ENCODE assay signal across 8 cellular contexts in genomic region chr5:54610197-54610898, GRCh38.
A peak's percentile ranks its signal among the peaks of the same experiment; 100 is the strongest.
DNase-seq lines count a peak whose midpoint lies in the region; ATAC-seq and TF ChIP-seq lines count a peak whose summit lies in the region.

No MANE protein-coding gene starts in this region.

- H3K4me1 Mint-ChIP-seq in memory B cell: peaks cover 34% of the 10 kb centered on the region

- H3K27ac ChIP-seq in SJSA1: peak overlapping the region; percentile 52

- peak overlapping the region; percentile 73 for H3K27ac Mint-ChIP-seq in memory B cell

- H3K4me3 ChIP-seq in AG10803 (ENCODE audit: low read length): no peak overlapping the region
- no peak overlapping the region for H3K4me3 ChIP-seq in SJSA1

- H3K4me3 Mint-ChIP-seq in memory B cell: peak overlapping the region; percentile 65

- peak; percentile 97 for ATAC-seq in GM18867 (IDR thresholded peaks at IDR 0.05; ENCODE audit: unreplicated experiment)
- ATAC-seq in HG03025 (IDR thresholded peaks at IDR 0.05; ENCODE audit: low FRiP score, unreplicated experiment): peak; percentile 96
- ATAC-seq in memory B cell (ENCODE audit: low read depth): peak; percentile 95

- no peaks in the 10 kb centered on the region for H3K9me3 ChIP-seq in SJSA1 (replicated peaks)

- no peaks in the 10 kb centered on the region for H3K27me3 ChIP-seq in SJSA1 (replicated peaks)

- H3K4me1 ChIP-seq in SJSA1 (replicated peaks): peaks cover 18% of the 10 kb centered on the region

- H3K9me3 Mint-ChIP-seq in memory B cell: peaks cover 3% of the 10 kb centered on the region

- H3K36me3 Mint-ChIP-seq in memory B cell: no peaks in the 10 kb centered on the region

- peak; percentile 83 for DNase-seq in AG10803 (ENCODE audit: low read depth)
- peak in 1 of 2 experiments; percentile 36 for DNase-seq in SJSA1 (ENCODE audit: low read depth in 1 of 2, low spot score in 2 of 2)
- peak; percentile 22 to 66 for DNase-seq in memory B cell (ENCODE audit: low spot score in 2 of 2)
- DNase-seq in NCI-H2227 treated with DMSO at 0.1 percent for 48 hours (lab: John Stamatoyannopoulos, UW): no peak
- DNase-seq in LoVo (ENCODE audit: low spot score): no peak
- DNase-seq in SW 1271 (lab: John Stamatoyannopoulos, UW): no peak

- TF ChIP-seq CTCF in AG10803 (conservative IDR thresholded peaks at IDR 0.05; ENCODE audit: low read length): no peak

- no peaks in the 10 kb centered on the region for H3K36me3 ChIP-seq in SJSA1

- H3K27me3 Mint-ChIP-seq in memory B cell: no peaks in the 10 kb centered on the region

Comparison
In these comparisons a context has a peak if more than half of its experiments do, and no peak if none do; other contexts are left out.
1. DNase-seq: peak in AG10803 (single experiment) and memory B cell (2 of 2); none in NCI-H2227 treated with DMSO at 0.1 percent for 48 hours (single experiment), LoVo (single experiment) and SW 1271 (0 of 2).
2. Peak in every context shown above with its lines, with median percentiles within 50 percentile points of each other: ATAC-seq.